ENCODE assay signal across 13 cellular contexts in genomic region chr20:45080867-45081616, GRCh38. TPM values are rescaled to one million over a fixed set of nuclear protein-coding genes. Genes with fewer than 3 reads are reported as not detected.
DNase-seq lines count a peak whose midpoint lies in the region; ATAC-seq and TF ChIP-seq lines count a peak whose summit lies in the region.
"Had no signal": no experiment of that assay in that cellular context is flagged by ENCODE, and none has a peak within 500 bp of the region (broad histone marks: within the 10 kb centered on the region; RNA-seq: fewer than 3 reads in every experiment).

No MANE protein-coding gene starts in this region.

- H3K4me1 ChIP-seq in trophoblast cell (ENCODE audit: control insufficient read depth in 1 of 2, insufficient read depth in 2 of 2, low read length in 2 of 2), result peaks cover 7 to 20% of the 10 kb centered on the region in 2 experiments

- H3K14ac ChIP-seq in trophoblast cell (ENCODE audit: low read length), result no peak overlapping the region

- H3K79me2 ChIP-seq in trophoblast cell (ENCODE audit: control insufficient read depth, insufficient read depth, low read length, poor library complexity), result no peaks in the 10 kb centered on the region

- H3K36me3 ChIP-seq in brain microvascular endothelial cell (replicated peaks), result peaks cover 12% of the 10 kb centered on the region
- H3K36me3 ChIP-seq in trophoblast cell (ENCODE audit: control insufficient read depth in 1 of 2, insufficient read depth in 2 of 2, low read length in 2 of 2), result peaks cover 0 to 4% of the 10 kb centered on the region in 2 experiments

- H3K4me3 Mint-ChIP-seq in activated CD4-positive, alpha-beta T cell treated with anti-CD3 and anti-CD28 coated beads for 36 hours, result no peak overlapping the region
- H3K4me3 Mint-ChIP-seq: activated CD4-positive, alpha-beta T cell treated with anti-CD3 and anti-CD28 coated beads, Interleukin-2, amount 10 ng/mL, durations not matched to agents 24 days and 14 days had no signal

- POLR2A ChIA-PET in activated CD4-positive, alpha-beta T cell treated with anti-CD3 and anti-CD28 coated beads for 36 hours (lab: Charles Lee), result no interaction called here

- no peak overlapping the region for H2BK12ac ChIP-seq in trophoblast cell (ENCODE audit: low read length)

- H3K27ac Mint-ChIP-seq in activated CD4-positive, alpha-beta T cell treated with anti-CD3 and anti-CD28 coated beads for 36 hours, result no peak overlapping the region
- H3K27ac Mint-ChIP-seq: activated CD4-positive, alpha-beta T cell treated with anti-CD3 and anti-CD28 coated beads, Interleukin-2, amount 10 ng/mL, durations not matched to agents 24 days and 14 days had no signal

- H3K36me3 Mint-ChIP-seq in activated CD4-positive, alpha-beta T cell treated with anti-CD3 and anti-CD28 coated beads for 36 hours (ENCODE audit: low read depth), result peaks cover 80% of the 10 kb centered on the region

- no peak overlapping the region for H3K4me2 ChIP-seq in trophoblast cell (ENCODE audit: low read length)

- no peaks in the 10 kb centered on the region for H3K4me1 Mint-ChIP-seq in activated CD4-positive, alpha-beta T cell treated with anti-CD3 and anti-CD28 coated beads for 36 hours

- no peak overlapping the region for H4K91ac ChIP-seq in trophoblast cell (ENCODE audit: low read depth, low read length)

- H3K27ac ChIP-seq in brain microvascular endothelial cell, result no peak overlapping the region
- no peak overlapping the region for H3K27ac ChIP-seq in trophoblast cell (ENCODE audit: low read depth, low read length)

- CTCF ChIA-PET in activated CD4-positive, alpha-beta T cell treated with anti-CD3 and anti-CD28 coated beads for 36 hours (lab: Charles Lee), result interaction anchor here (0.7 kb wide), 1 partner anchor 14 kb away, joined by 3 read pairs; no protein-coding TSS in a partner anchor

- no peak overlapping the region for H4K12ac ChIP-seq in trophoblast cell (ENCODE audit: low read depth, low read length)

- DNase-seq in activated CD4-positive, alpha-beta T cell treated with anti-CD3 and anti-CD28 coated beads for 36 hours, result no peak
- DNase-seq in activated CD4-positive, alpha-beta T cell treated with anti-CD3 and anti-CD28 coated beads, Interleukin-2, amount 50 U/mL, for 48 hours, result no peak
- DNase-seq in Kasumi-1 (lab: John Stamatoyannopoulos, UW) (peak; percentile 50 to 67), brain microvascular endothelial cell (peak; percentile 33), trophoblast cell (peak; percentile 55 to 64), islet precursor cell (no peak), LoVo (ENCODE audit: low spot score) (no peak)
- DNase-seq: activated CD4-positive, alpha-beta T cell treated with anti-CD3 and anti-CD28 coated beads, Interleukin-2, amount 10 ng/mL, durations not matched to agents 24 days and 14 days; CD8-positive, alpha-beta memory T cell; effector CD4-positive, alpha-beta T cell; NCI-H146 had no signal

- H3K23ac ChIP-seq in trophoblast cell (ENCODE audit: low read length), result no peak overlapping the region

- TF ChIP-seq CTCF in brain microvascular endothelial cell (IDR thresholded peaks at IDR 0.05; ENCODE audit: low read depth, low read length, missing control alignments), result peak; percentile 69

- no peak overlapping the region for H2BK120ac ChIP-seq in trophoblast cell (ENCODE audit: insufficient read depth, low read length, poor library complexity)

- intact Hi-C loops in activated CD4-positive, alpha-beta T cell treated with anti-CD3 and anti-CD28 coated beads for 36 hours (cut with DNase I, micrococcal nuclease), result no loop called here

- H3K4me3 ChIP-seq in brain microvascular endothelial cell (ENCODE audit: low read depth, low read length), result no peak overlapping the region
- H3K4me3 ChIP-seq in trophoblast cell (ENCODE audit: low read depth, low read length), result no peak overlapping the region

- no peak overlapping the region for H3K18ac ChIP-seq in trophoblast cell (ENCODE audit: low read length)

- H2BK5ac ChIP-seq in trophoblast cell (ENCODE audit: low read depth, low read length, poor library complexity), result no peak overlapping the region

- H2AK5ac ChIP-seq in trophoblast cell (ENCODE audit: low read length), result no peak overlapping the region

- H3K4ac ChIP-seq in trophoblast cell (ENCODE audit: low read depth, low read length), result no peak overlapping the region

- in situ Hi-C loops in brain microvascular endothelial cell (cut with HindIII; ENCODE audit: low pct_ligation_motif_present, low sequenced_read_pairs), result no loop called here

- peaks cover 20% of the 10 kb centered on the region for H3K79me1 ChIP-seq in trophoblast cell (ENCODE audit: low read length)

- no CpG with 5 or more reads among the region's 5 CpGs for WGBS in trophoblast cell (ENCODE audit: extremely low coverage, insufficient coverage, insufficient read length)

- H3K27me3 ChIP-seq in brain microvascular endothelial cell (replicated peaks) (no peaks in the 10 kb centered on the region), trophoblast cell (ENCODE audit: insufficient read depth, low read length) (no peaks in the 10 kb centered on the region)

- no peak overlapping the region for H3K9ac ChIP-seq in trophoblast cell (ENCODE audit: low read length)

- ATAC-seq in activated CD4-positive, alpha-beta T cell treated with anti-CD3 and anti-CD28 coated beads for 36 hours, result peak; percentile 33
- ATAC-seq in GM19452 (IDR thresholded peaks at IDR 0.05; ENCODE audit: unreplicated experiment), result no peak

- H2AFZ ChIP-seq in trophoblast cell (ENCODE audit: insufficient read depth, low read length, poor library complexity), result no peak overlapping the region

- H3K9me3 Mint-ChIP-seq in activated CD4-positive, alpha-beta T cell treated with anti-CD3 and anti-CD28 coated beads for 36 hours (ENCODE audit: low read depth), result peaks cover 8% of the 10 kb centered on the region
- H3K9me3 Mint-ChIP-seq: activated CD4-positive, alpha-beta T cell treated with anti-CD3 and anti-CD28 coated beads, Interleukin-2, amount 10 ng/mL, durations not matched to agents 24 days and 14 days had no signal

- H4K8ac ChIP-seq in trophoblast cell (ENCODE audit: low read depth, low read length), result no peak overlapping the region

- H3K27me3 Mint-ChIP-seq in activated CD4-positive, alpha-beta T cell treated with anti-CD3 and anti-CD28 coated beads for 36 hours, result no peaks in the 10 kb centered on the region
- H3K27me3 Mint-ChIP-seq: activated CD4-positive, alpha-beta T cell treated with anti-CD3 and anti-CD28 coated beads, Interleukin-2, amount 10 ng/mL, durations not matched to agents 24 days and 14 days had no signal

- H3K9me3 ChIP-seq in trophoblast cell (ENCODE audit: insufficient read depth, low read depth, low read length), result no peaks in the 10 kb centered on the region

RNA-seq across cellular contexts. Expression of gene KCNS1, which starts 19.9 kb away (rescaled TPM):
- total RNA-seq in activated CD4-positive, alpha-beta T cell treated with anti-CD3 and anti-CD28 coated beads for 36 hours, result under 1 TPM; 0.66 to 0.79 TPM
- polyA plus RNA-seq in trophoblast cell (2013), result 6.1 and 6.8 TPM in 2 replicates
- polyA plus RNA-seq: CD8-positive, alpha-beta memory T cell had no signal

RNA-seq across cellular contexts. Expression of gene WFDC5, which starts 33.9 kb away (rescaled TPM):
- total RNA-seq in activated CD4-positive, alpha-beta T cell treated with anti-CD3 and anti-CD28 coated beads for 36 hours, result under 1 TPM; 0.23 TPM
- polyA plus RNA-seq in trophoblast cell (2013), result not detected in 2 replicates
- total RNA-seq: activated CD4-positive, alpha-beta T cell treated with anti-CD3 and anti-CD28 coated beads, Interleukin-2, amount 10 ng/mL, durations not matched to agents 24 days and 14 days; CD8-positive, alpha-beta memory T cell; H1 had no signal
- polyA plus RNA-seq: CD8-positive, alpha-beta memory T cell; H1 had no signal

RNA-seq across cellular contexts. Expression of gene WFDC12, which starts 43.2 kb away (rescaled TPM):
- not detected for total RNA-seq in activated CD4-positive, alpha-beta T cell treated with anti-CD3 and anti-CD28 coated beads for 36 hours
- polyA plus RNA-seq in trophoblast cell (2013), result not detected in 2 replicates
- total RNA-seq: activated CD4-positive, alpha-beta T cell treated with anti-CD3 and anti-CD28 coated beads, Interleukin-2, amount 10 ng/mL, durations not matched to agents 24 days and 14 days; CD8-positive, alpha-beta memory T cell; H1 had no signal
- polyA plus RNA-seq: CD8-positive, alpha-beta memory T cell; H1 had no signal

Comparison
In these comparisons a context has a peak if more than half of its experiments do, and no peak if none do; other contexts are left out.
1. DNase-seq: peak in Kasumi-1 (2 of 2), brain microvascular endothelial cell (single experiment) and trophoblast cell (2 of 2); none in activated CD4-positive, alpha-beta T cell treated with anti-CD3 and anti-CD28 coated beads for 36 hours (single experiment), activated CD4-positive, alpha-beta T cell treated with anti-CD3 and anti-CD28 coated beads, Interleukin-2, amount 50 U/mL, for 48 hours (0 of 2), islet precursor cell (single experiment) and LoVo (single experiment).